Comparison of ENCODE assay signal across 17 cellular contexts in the genomic region with DNA sequence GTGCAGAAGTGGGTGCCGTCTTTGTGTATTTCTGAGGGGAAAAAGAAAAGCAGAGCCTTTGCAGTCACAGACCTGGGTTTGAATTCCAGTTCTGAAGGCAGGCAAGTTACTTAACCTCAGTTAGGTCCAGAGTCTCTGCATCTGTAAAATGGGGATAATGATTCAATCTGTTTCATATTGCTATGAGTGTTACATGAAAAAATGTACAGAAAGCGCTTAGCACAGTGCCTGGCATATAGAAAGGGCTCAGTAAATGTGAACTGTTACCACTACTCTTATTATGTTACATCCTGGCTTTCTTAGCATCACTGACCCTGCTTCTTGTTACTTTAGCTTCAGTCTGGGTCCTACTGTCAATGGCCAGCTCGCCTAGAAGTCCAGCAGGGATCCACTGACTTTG.
"Had no signal": no experiment of that assay in that cellular context is flagged by ENCODE, and none has a peak within 500 bp of the region (broad histone marks: within the 10 kb centered on the region; RNA-seq: fewer than 3 reads in every experiment).

No MANE protein-coding gene starts in this region.

- H3K27ac ChIP-seq: adrenal gland, neutrophil, pancreas, right lobe of liver, SK-N-MC, stomach had no signal

- H3K4me1 ChIP-seq: adrenal gland, pancreas, right lobe of liver had no signal

- H3K27me3 ChIP-seq: adrenal gland, neutrophil, pancreas, right lobe of liver, stomach had no signal

- H3K36me3 Mint-ChIP-seq: type B pancreatic cell had no signal

- H3K9me3 Mint-ChIP-seq: dendritic cell treated with granulocyte-macrophage colony-stimulating factor and Interleukin-4, amounts not matched to agents 40 ng/mL and 50 ng/mL, for 4 days; naive thymus-derived CD4-positive, alpha-beta T cell; T-helper 2 cell treated with Interferon-gamma antibody and Interleukin-4, amounts not matched to agents 5 μg/mL and 100 μg/mL, for 36 hours; type B pancreatic cell had no signal

- H3K4me3 Mint-ChIP-seq: dendritic cell treated with granulocyte-macrophage colony-stimulating factor and Interleukin-4, amounts not matched to agents 40 ng/mL and 50 ng/mL, for 4 days; naive thymus-derived CD4-positive, alpha-beta T cell; T-helper 2 cell treated with Interferon-gamma antibody and Interleukin-4, amounts not matched to agents 5 μg/mL and 100 μg/mL, for 36 hours; type B pancreatic cell had no signal

- H3K36me3 ChIP-seq: adrenal gland, pancreas, right lobe of liver had no signal

- H3K4me3 ChIP-seq: adrenal gland, pancreas, right lobe of liver, SK-N-MC, stomach had no signal

- DNase-seq: activated CD4-positive, alpha-beta T cell treated with anti-CD3 and anti-CD28 coated beads for 48 hours; activated effector memory CD4-positive, alpha-beta T cell treated with Interleukin-2 at 50 U/mL for 16 hours; adrenal gland; effector memory CD4-positive, alpha-beta T cell; mesendoderm; naive thymus-derived CD4-positive, alpha-beta T cell; pancreas; right lobe of liver; small intestine; stimulated activated CD4-positive, alpha-beta T cell treated with anti-CD3 and anti-CD28 coated beads, Interleukin-15, amount 100 ng/mL, for 24 hours; stimulated activated CD4-positive, alpha-beta T cell treated with anti-CD3 and anti-CD28 coated beads, Interleukin-2, amount 100 ng/mL, for 48 hours; stomach had no signal

- H3K27ac Mint-ChIP-seq: dendritic cell treated with granulocyte-macrophage colony-stimulating factor and Interleukin-4, amounts not matched to agents 40 ng/mL and 50 ng/mL, for 4 days; T-helper 2 cell treated with Interferon-gamma antibody and Interleukin-4, amounts not matched to agents 5 μg/mL and 100 μg/mL, for 36 hours; type B pancreatic cell had no signal

- ATAC-seq: naive thymus-derived CD4-positive, alpha-beta T cell; pancreas; right lobe of liver had no signal

- H3K27me3 Mint-ChIP-seq: dendritic cell treated with granulocyte-macrophage colony-stimulating factor and Interleukin-4, amounts not matched to agents 40 ng/mL and 50 ng/mL, for 4 days; naive thymus-derived CD4-positive, alpha-beta T cell; type B pancreatic cell had no signal

- H3K9me3 ChIP-seq: adrenal gland, neutrophil, pancreas, right lobe of liver, stomach had no signal
